8 cellular contexts compared by ENCODE assay signal in the genomic region with DNA sequence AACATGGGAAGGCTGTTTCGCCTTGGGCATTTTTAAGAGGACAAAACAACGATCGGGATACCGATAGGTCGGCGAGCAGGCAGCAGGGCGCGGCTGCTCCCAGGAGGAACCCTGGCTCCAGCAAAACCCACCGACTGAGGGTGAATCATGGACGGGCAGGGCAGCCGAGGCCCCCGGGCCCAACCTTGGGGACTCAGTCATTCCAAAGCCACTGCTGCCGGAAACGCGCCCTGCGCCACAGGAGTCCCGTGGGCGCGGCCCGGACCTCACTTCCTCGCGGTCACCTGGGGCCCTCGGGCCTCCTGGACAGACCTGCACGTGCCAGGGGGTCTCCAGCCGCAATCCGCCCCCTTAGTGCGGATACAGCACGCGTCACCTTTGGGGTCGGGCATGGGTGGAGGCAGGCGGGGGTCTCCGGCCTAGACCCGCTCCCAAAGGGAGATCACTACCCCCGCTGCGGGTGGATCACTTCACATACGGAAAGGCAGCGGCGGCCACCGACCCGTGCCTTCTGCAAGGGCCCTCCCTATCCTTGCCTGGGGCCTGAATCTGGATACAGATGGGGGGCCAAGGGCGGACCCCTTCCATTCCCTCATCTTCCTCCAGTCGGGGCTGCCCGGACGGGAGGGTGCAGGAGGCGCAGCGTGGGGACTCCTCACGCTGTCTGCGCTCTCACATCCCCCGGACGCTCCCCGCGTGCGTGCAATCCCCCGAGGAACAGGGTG. TPM values are rescaled to one million over a fixed set of nuclear protein-coding genes. Genes with fewer than 3 reads are reported as not detected.
DNase-seq lines count a peak whose midpoint lies in the region; ATAC-seq and TF ChIP-seq lines count a peak whose summit lies in the region.

No MANE protein-coding gene starts in this region.

- peak overlapping the region; percentile 97 for H3K18ac ChIP-seq in neuronal stem cell (ENCODE audit: low read length)

- H3K9me2 ChIP-seq in PC-9 (ENCODE audit: insufficient read depth) = no peaks in the 10 kb centered on the region

- POLR2A ChIA-PET in A673 (lab: Charles Lee; ENCODE audit: low non-redundant PET) (no interaction called here), PC-9 (lab: Charles Lee; ENCODE audit: unreplicated experiment) (interaction anchor here (0.5 to 0.6 kb wide), 4 partner anchors 97 to 337 kb away, joined by 3 to 9 read pairs (median 6); no protein-coding TSS in a partner anchor)

- intact Hi-C loops in A673 (cut with micrococcal nuclease; ENCODE audit: unreplicated experiment) (no loop called here), PC-9 (cut with micrococcal nuclease; ENCODE audit: unreplicated experiment) (loop anchor here (1.0 to 5.0 kb wide), 8 partner anchors 23 to 489 kb away; no protein-coding TSS in a partner anchor)

- H3K14ac ChIP-seq in neuronal stem cell (ENCODE audit: low read length) = peak overlapping the region; percentile 90

- H3K27ac ChIP-seq in A673 (ENCODE audit: low read depth, low read length, poor library complexity, severe bottlenecking) = peak overlapping the region; percentile 87
- peak overlapping the region; percentile 99 for H3K27ac ChIP-seq in PC-9
- H3K27ac ChIP-seq in foreskin keratinocyte = peak overlapping the region; percentile 90
- H3K27ac ChIP-seq in neuronal stem cell (replicated peaks; ENCODE audit: low read length) = no peak overlapping the region
- H3K27ac ChIP-seq in tibial nerve = peak overlapping the region; percentile 89 to 97 (median 94)

- peaks cover 44% of the 10 kb centered on the region for H3F3A ChIP-seq in PC-9 (ENCODE audit: insufficient read depth, low read depth)

- peak overlapping the region; percentile 70 for H3K23ac ChIP-seq in neuronal stem cell (ENCODE audit: low read depth, low read length, poor library complexity)

- peaks cover 80% of the 10 kb centered on the region for H3K79me2 ChIP-seq in PC-9 (ENCODE audit: low read depth)

- H3K4ac ChIP-seq in neuronal stem cell (ENCODE audit: low read length) = peak overlapping the region; percentile 6

- peak overlapping the region; percentile 99 for H3K9ac ChIP-seq in neuronal stem cell (ENCODE audit: low read depth, low read length, poor library complexity)

- H3K4me1 ChIP-seq in A673 (ENCODE audit: insufficient read depth, low read length, poor library complexity, severe bottlenecking) = peaks cover 16% of the 10 kb centered on the region
- peaks cover 58% of the 10 kb centered on the region for H3K4me1 ChIP-seq in PC-9 (replicated peaks; ENCODE audit: insufficient read depth)
- H3K4me1 ChIP-seq in foreskin keratinocyte = peaks cover 42% of the 10 kb centered on the region
- peaks cover 6 to 10% of the 10 kb centered on the region in 2 donors for H3K4me1 ChIP-seq in neuronal stem cell (ENCODE audit: control insufficient read depth in 2 of 2, insufficient read depth in 1 of 2, low read depth in 1 of 2, low read length in 2 of 2)
- peaks cover 0 to 42% (median 16%) of the 10 kb centered on the region in 4 donors for H3K4me1 ChIP-seq in tibial nerve

- H4K91ac ChIP-seq in neuronal stem cell (ENCODE audit: low read depth, low read length, poor library complexity) = no peak overlapping the region

- H2BK120ac ChIP-seq in neuronal stem cell (ENCODE audit: low read depth, low read length) = peak overlapping the region; percentile 88

- ATAC-seq in GM18858 (IDR thresholded peaks at IDR 0.05; ENCODE audit: unreplicated experiment) (peak; percentile 9), HG03103 (IDR thresholded peaks at IDR 0.05; ENCODE audit: low read depth, unreplicated experiment) (peak; percentile 16), foreskin keratinocyte (peak; percentile 39)

- H3K79me1 ChIP-seq in neuronal stem cell (ENCODE audit: low read depth, low read length) = peaks cover 8% of the 10 kb centered on the region

- H2AK5ac ChIP-seq in neuronal stem cell (ENCODE audit: low read depth, low read length) = peak overlapping the region; percentile 79

- no peaks in the 10 kb centered on the region for H3K9me3 ChIP-seq in A673 (ENCODE audit: low read depth, low read length, poor library complexity, severe bottlenecking)
- no peaks in the 10 kb centered on the region for H3K9me3 ChIP-seq in PC-9 (ENCODE audit: insufficient read depth, low read depth)
- no peaks in the 10 kb centered on the region for H3K9me3 ChIP-seq in neuronal stem cell (replicated peaks in 1 of 2; ENCODE audit: control insufficient read depth in 2 of 2, insufficient read depth in 1 of 2, low read depth in 1 of 2, low read length in 2 of 2)
- no peaks in the 10 kb centered on the region for H3K9me3 ChIP-seq in tibial nerve

- peaks cover 5% of the 10 kb centered on the region for H3K36me3 ChIP-seq in A673 (ENCODE audit: insufficient read depth, low read length, poor library complexity, severe bottlenecking)
- H3K36me3 ChIP-seq in PC-9 (ENCODE audit: low read depth) = peaks cover 29% of the 10 kb centered on the region
- peaks cover 0 to 7% of the 10 kb centered on the region in 2 donors for H3K36me3 ChIP-seq in neuronal stem cell (replicated peaks in 1 of 2; ENCODE audit: control insufficient read depth in 2 of 2, insufficient read depth in 2 of 2, low read length in 2 of 2)
- H3K36me3 ChIP-seq in tibial nerve = no peaks in the 10 kb centered on the region

- peak; percentile 49 to 57 for TF ChIP-seq POLR2A in tibial nerve (IDR thresholded peaks at IDR 0.05)

- H4K8ac ChIP-seq in neuronal stem cell (ENCODE audit: low read depth, low read length) = peak overlapping the region; percentile 53

- H3K4me2 ChIP-seq in PC-9 = peak overlapping the region; percentile 91
- H3K4me2 ChIP-seq in neuronal stem cell (ENCODE audit: insufficient read depth, low read length, poor library complexity, severe bottlenecking) = peak overlapping the region; percentile 87

- H2BK5ac ChIP-seq in neuronal stem cell (ENCODE audit: low read length) = peak overlapping the region; percentile 88

- CTCF ChIA-PET in A673 (lab: Charles Lee) = interaction anchor here (0.6 kb wide), 1 partner anchor 369 kb away, joined by 3 read pairs; no protein-coding TSS in a partner anchor
- CTCF ChIA-PET in PC-9 (lab: Charles Lee) = no interaction called here

- H2AFZ ChIP-seq in PC-9 (peak overlapping the region; percentile 61), neuronal stem cell (ENCODE audit: low read length) (peak overlapping the region; percentile 100)

- peak in 1 of 2 donors; percentile 41 for TF ChIP-seq EP300 in tibial nerve (IDR thresholded peaks at IDR 0.05)

- no peak for TF ChIP-seq CTCF in A673 (conservative IDR thresholded peaks at IDR 0.05; ENCODE audit: low read depth, low read length)
- no peak for TF ChIP-seq CTCF in PC-9 (conservative IDR thresholded peaks at IDR 0.05)
- no peak for TF ChIP-seq CTCF in foreskin keratinocyte (conservative IDR thresholded peaks at IDR 0.05)
- no peak for TF ChIP-seq CTCF in tibial nerve (IDR thresholded peaks at IDR 0.05)

- no CpG with 5 or more reads among the region's 54 CpGs for WGBS in neuronal stem cell (ENCODE audit: extremely low coverage in 2 of 2, insufficient read length in 2 of 2, insufficient replicate concordance in 1 of 2), 2 donors
- WGBS in tibial nerve, 2 donors = 1% methylated on average over 11 to 38 of the region's 54 CpGs

- H2BK12ac ChIP-seq in neuronal stem cell (ENCODE audit: low read length) = no peak overlapping the region

- H3K27me3 ChIP-seq in A673 (replicated peaks; ENCODE audit: insufficient read depth, low read depth, low read length, poor library complexity) (no peaks in the 10 kb centered on the region), PC-9 (ENCODE audit: insufficient read depth, low read depth) (no peaks in the 10 kb centered on the region), foreskin keratinocyte (no peaks in the 10 kb centered on the region), neuronal stem cell (ENCODE audit: control insufficient read depth in 3 of 3, insufficient read depth in 3 of 3, low read depth in 1 of 3, low read length in 3 of 3) (no peaks in the 10 kb centered on the region), tibial nerve (no peaks in the 10 kb centered on the region)

- peaks cover 48% of the 10 kb centered on the region for H4K20me1 ChIP-seq in PC-9 (ENCODE audit: insufficient read depth)

- DNase-seq in A673 (ENCODE audit: low spot score) = peak; percentile 34
- peak; percentile 77 for DNase-seq in PC-9
- peak; percentile 16 for DNase-seq in activated gamma-delta T cell treated with Interleukin-2 at 50 U/mL for 16 hours
- DNase-seq in foreskin keratinocyte = peak in 1 of 2 donors; percentile 39
- DNase-seq in neuronal stem cell (ENCODE audit: low spot score) = no peak
- peak; percentile 27 to 38 for DNase-seq in tibial nerve (ENCODE audit: low spot score in 2 of 2)

- BruUV-seq in A673 (replicated peaks; lab: Mats Ljungman, UMichigan) = no TSS peak
- BruUV-seq in PC-9 (replicated peaks; lab: Mats Ljungman, UMichigan) = no TSS peak

- H3K4me3 ChIP-seq in A673 (ENCODE audit: low read depth, low read length, poor library complexity, severe bottlenecking) (peak overlapping the region; percentile 80), PC-9 (peak overlapping the region; percentile 79), neuronal stem cell (ENCODE audit: low read length in 2 of 2) (peak overlapping the region; percentile 94 to 97), tibial nerve (peak overlapping the region; percentile 84 to 99 (median 94))

- H2BK15ac ChIP-seq in neuronal stem cell (ENCODE audit: low read length) = no peak overlapping the region

RNA-seq across cellular contexts. Expression of gene TXN, which starts 0.7 kb away (rescaled TPM):
- total RNA-seq in A673 (2021) (266 and 284 TPM in 2 replicates), PC-9 (2021) (1,110 and 1,260 TPM in 2 replicates), foreskin keratinocyte (448 and 462 TPM in 2 replicates), tibial nerve (100 to 1,000 TPM in 3 of 4 donors, 10 to 100 TPM in 1; 65.3 to 164 (median 151) TPM)
- polyA plus RNA-seq in foreskin keratinocyte = 704 and 712 TPM in 2 replicates
- 319 TPM for polyA plus RNA-seq in neuronal stem cell (2013, experiment 1 of 2)
- polyA plus RNA-seq in neuronal stem cell (2013, experiment 2 of 2) = 332 TPM

RNA-seq across cellular contexts. Expression of gene C9orf152, which starts 47.6 kb away (rescaled TPM):
- total RNA-seq in A673 (2021) (not detected in 2 replicates), PC-9 (2021) (0.23 and 0.74 TPM in 2 replicates), foreskin keratinocyte (not detected in 2 replicates), tibial nerve (not detected)
- not detected in 2 replicates for polyA plus RNA-seq in foreskin keratinocyte
- not detected for polyA plus RNA-seq in neuronal stem cell (2013, experiment 1 of 2)
- not detected for polyA plus RNA-seq in neuronal stem cell (2013, experiment 2 of 2)
